In genomic region chr18:3455090-3455640, GRCh38 we compare ENCODE assay signal across 8 cellular contexts. TPM values are rescaled to one million over a fixed set of nuclear protein-coding genes. Genes with fewer than 3 reads are reported as not detected.
DNase-seq lines count a peak whose midpoint lies in the region; ATAC-seq, FAIRE-seq and TF ChIP-seq lines count a peak whose summit lies in the region.

No MANE protein-coding gene starts in this region.

- H3F3A ChIP-seq in PC-9 (ENCODE audit: insufficient read depth, low read depth) = peaks cover 80% of the 10 kb centered on the region

- FAIRE-seq in GM12891 (lab: Jason Lieb, UNC) = no peak

- H3K36me3 ChIP-seq in CD4-positive, alpha-beta memory T cell (ENCODE audit: insufficient read depth, low read length) = peaks cover 21% of the 10 kb centered on the region
- H3K36me3 ChIP-seq in PC-9 (ENCODE audit: low read depth) = peaks cover 49% of the 10 kb centered on the region

- DNase-seq in CD4-positive, alpha-beta memory T cell = no peak
- DNase-seq in PC-9 (no peak), epithelial cell of prostate (ENCODE audit: low read depth, low spot score) (no peak), osteocyte (ENCODE audit: extremely low spot score, unreplicated experiment) (no peak), GM12891 (ENCODE audit: insufficient read length, low spot score) (no peak), DMS 273 treated with DMSO at 0.1 percent for 48 hours (lab: John Stamatoyannopoulos, UW) (no peak), mucosa of gallbladder (ENCODE audit: low spot score) (no peak)

- peak overlapping the region in 5 of 7 donors; percentile 14 to 100 (median 96) for H3K27ac Mint-ChIP-seq in CD4-positive, alpha-beta memory T cell
- H3K27ac Mint-ChIP-seq in osteocyte (ENCODE audit: unreplicated experiment) = peak overlapping the region; percentile 98

- POLR2A ChIA-PET in CD4-positive, alpha-beta memory T cell (lab: Charles Lee; ENCODE audit: partially characterized antibody) = interaction anchor here (0.8 to 5.2 kb wide), 7 partner anchors 11 to 210 kb away, joined by 3 to 131 read pairs (median 5); no protein-coding TSS in a partner anchor
- POLR2A ChIA-PET in PC-9 (lab: Charles Lee; ENCODE audit: unreplicated experiment) = interaction anchor here (0.5 kb wide), 1 partner anchor 139 kb away, joined by 8 read pairs; no protein-coding TSS in a partner anchor

- H4K20me1 ChIP-seq in PC-9 (ENCODE audit: insufficient read depth) = peaks cover 51% of the 10 kb centered on the region

- H3K27ac ChIP-seq in CD4-positive, alpha-beta memory T cell (ENCODE audit: low read depth, low read length) = peak overlapping the region; percentile 94
- peak overlapping the region; percentile 96 for H3K27ac ChIP-seq in PC-9
- peak overlapping the region; percentile 99 for H3K27ac ChIP-seq in epithelial cell of prostate

- H3K4me3 Mint-ChIP-seq in CD4-positive, alpha-beta memory T cell = peak overlapping the region in 5 of 8 donors; percentile 94 to 97 (median 95)
- H3K4me3 Mint-ChIP-seq in osteocyte (ENCODE audit: unreplicated experiment) = peak overlapping the region; percentile 94

- peaks cover 44 to 85% (median 60%) of the 10 kb centered on the region in 4 donors for H3K4me1 Mint-ChIP-seq in CD4-positive, alpha-beta memory T cell
- peaks cover 61% of the 10 kb centered on the region for H3K4me1 Mint-ChIP-seq in osteocyte (ENCODE audit: unreplicated experiment)

- H3K9me2 ChIP-seq in PC-9 (ENCODE audit: insufficient read depth) = no peaks in the 10 kb centered on the region

- H3K27me3 ChIP-seq in CD4-positive, alpha-beta memory T cell (ENCODE audit: insufficient read depth, low read length) = no peaks in the 10 kb centered on the region
- H3K27me3 ChIP-seq in PC-9 (ENCODE audit: insufficient read depth, low read depth) = no peaks in the 10 kb centered on the region; the same call in 1 of the 2 replicates

- peaks cover 97% of the 10 kb centered on the region for H3K79me2 ChIP-seq in PC-9 (ENCODE audit: low read depth)

- no peaks in the 10 kb centered on the region for H3K9me3 ChIP-seq in CD4-positive, alpha-beta memory T cell (ENCODE audit: control insufficient read depth in 1 of 2, low read length in 2 of 2)
- no peaks in the 10 kb centered on the region for H3K9me3 ChIP-seq in PC-9 (ENCODE audit: insufficient read depth, low read depth)

- H3K4me2 ChIP-seq in PC-9 = peak overlapping the region; percentile 84

- no TSS peak for BruUV-seq in PC-9 (replicated peaks; lab: Mats Ljungman, UMichigan)

- H3K4me1 ChIP-seq in CD4-positive, alpha-beta memory T cell (ENCODE audit: insufficient read depth, low read length) = peaks cover 73% of the 10 kb centered on the region
- peaks cover 49% of the 10 kb centered on the region for H3K4me1 ChIP-seq in PC-9 (replicated peaks; ENCODE audit: insufficient read depth)

- peak overlapping the region in 1 of 2 donors; percentile 52 for H3K4me3 ChIP-seq in CD4-positive, alpha-beta memory T cell (ENCODE audit: low read length in 2 of 2)
- H3K4me3 ChIP-seq in PC-9 = peak overlapping the region; percentile 83

- ATAC-seq in esophagus mucosa = no peak

- no peak overlapping the region for H2AFZ ChIP-seq in PC-9

- H3K27me3 Mint-ChIP-seq in CD4-positive, alpha-beta memory T cell = peaks cover 0 to 2% of the 10 kb centered on the region in 2 donors
- H3K27me3 Mint-ChIP-seq in osteocyte (ENCODE audit: unreplicated experiment) = no peaks in the 10 kb centered on the region

- CTCF ChIA-PET in CD4-positive, alpha-beta memory T cell (lab: Charles Lee; ENCODE audit: partially characterized antibody) = interaction anchor here (0.7 to 5.4 kb wide), 46 partner anchors 8 to 487 kb away, joined by 3 to 81 read pairs (median 5); no protein-coding TSS in a partner anchor
- CTCF ChIA-PET in PC-9 (lab: Charles Lee) = interaction anchor here (0.6 to 2.4 kb wide), 5 partner anchors 43 to 638 kb away, joined by 3 to 31 read pairs (median 7); no protein-coding TSS in a partner anchor

- intact Hi-C loops in CD4-positive, alpha-beta memory T cell (cut with micrococcal nuclease) = loop anchor here (5.0 kb wide), 1 partner anchor 47 kb away; no protein-coding TSS in a partner anchor
- intact Hi-C loops in PC-9 (cut with micrococcal nuclease; ENCODE audit: unreplicated experiment) = no loop called here

- peaks cover 0 to 2% (median 0%) of the 10 kb centered on the region in 8 donors for H3K9me3 Mint-ChIP-seq in CD4-positive, alpha-beta memory T cell
- H3K9me3 Mint-ChIP-seq in osteocyte (ENCODE audit: unreplicated experiment) = no peaks in the 10 kb centered on the region

- peaks cover 25 to 48% of the 10 kb centered on the region in 2 donors for H3K36me3 Mint-ChIP-seq in CD4-positive, alpha-beta memory T cell
- H3K36me3 Mint-ChIP-seq in osteocyte (ENCODE audit: unreplicated experiment) = peaks cover 32% of the 10 kb centered on the region

- no peak for TF ChIP-seq POLR2A in GM12891 (IDR thresholded peaks at IDR 0.05; ENCODE audit: low read depth, low read length)

- TF ChIP-seq CTCF in PC-9 (conservative IDR thresholded peaks at IDR 0.05) (no peak; the same call in 1 of the 2 replicates), osteocyte (IDR thresholded peaks at IDR 0.05) (peak; percentile 6)

TF ChIP-seq in GM12891, 5 proteins besides CTCF, POLR2A, EP300 and RAD21:
- TF ChIP-seq TAF1 (IDR thresholded peaks at IDR 0.05; ENCODE audit: low read depth, low read length) (no peak), SPI1 (IDR thresholded peaks at IDR 0.05; ENCODE audit: low read depth, low read length) (no peak), POU2F2 (IDR thresholded peaks at IDR 0.05; ENCODE audit: low read depth, low read length) (no peak), POLR2AphosphoS5 (IDR thresholded peaks at IDR 0.05; ENCODE audit: low read depth, low read length) (no peak), PAX5 (IDR thresholded peaks at IDR 0.05; ENCODE audit: insufficient read depth, low read length, severe bottlenecking) (no peak)

RNA-seq across cellular contexts. Expression of gene TGIF1, which starts 5.2 kb away (rescaled TPM):
- total RNA-seq in CD4-positive, alpha-beta memory T cell = 10 to 100 TPM; 90.0 to 95.1 TPM
- polyA plus RNA-seq in CD4-positive, alpha-beta memory T cell = 10 to 100 TPM; 69.6 to 85.8 TPM
- total RNA-seq in PC-9 (2021) = 188 and 203 TPM in 2 replicates
- total RNA-seq in osteocyte = 83.0 and 90.7 TPM in 2 replicates
- 1.2 TPM for polyA plus RNA-seq in GM12891 (2012; ENCODE audit: low read depth, missing spikeins)
- 82.0 TPM for total RNA-seq in mucosa of gallbladder
- 22.4 TPM for total RNA-seq in esophagus mucosa
